19 cellular contexts compared by ENCODE assay signal in the genomic region with DNA sequence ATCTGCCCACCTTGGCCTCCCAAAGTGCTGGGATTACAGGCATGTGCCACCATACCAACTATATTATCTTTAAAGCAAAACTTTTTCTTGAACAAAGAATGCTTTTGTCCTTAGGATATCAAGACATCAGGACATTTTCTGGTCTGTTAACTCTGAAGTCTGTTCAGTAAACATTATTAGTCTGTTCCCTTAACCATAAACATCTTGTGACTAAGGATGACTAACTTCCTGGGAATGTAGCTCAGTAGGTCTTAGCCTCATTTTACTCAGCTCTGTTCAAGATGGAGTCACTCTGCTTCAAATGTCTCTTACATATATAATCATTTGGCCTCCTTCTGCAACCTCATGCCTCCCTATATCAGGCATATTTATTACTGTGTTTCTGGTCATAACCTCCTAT.
DNase-seq lines count a peak whose midpoint lies in the region; ATAC-seq, FAIRE-seq and TF ChIP-seq lines count a peak whose summit lies in the region.
"Had no signal": no experiment of that assay in that cellular context is flagged by ENCODE, and none has a peak within 500 bp of the region (broad histone marks: within the 10 kb centered on the region; RNA-seq: fewer than 3 reads in every experiment).

No MANE protein-coding gene starts in this region.

- no peaks in the 10 kb centered on the region for H3K36me3 Mint-ChIP-seq in astrocyte (ENCODE audit: low read depth, unreplicated experiment)
- H3K36me3 Mint-ChIP-seq: activated naive CD8-positive, alpha-beta T cell treated with anti-CD3 and anti-CD28 coated beads for 36 hours; stimulated activated effector memory CD8-positive, alpha-beta T cell treated with anti-CD3 and anti-CD28 coated beads, Interleukin-12 subunit alpha, Interleukin-12 subunit beta, amount 100 ng/mL, for 72 hours had no signal

- no peak overlapping the region for H3K27ac Mint-ChIP-seq in astrocyte (ENCODE audit: unreplicated experiment)
- H3K27ac Mint-ChIP-seq: activated naive CD8-positive, alpha-beta T cell treated with anti-CD3 and anti-CD28 coated beads for 36 hours; activated T-cell treated with anti-CD3 and anti-CD28 coated beads, Interleukin-2, amount 50 U/mL, for 24 hours; stimulated activated effector memory CD8-positive, alpha-beta T cell treated with anti-CD3 and anti-CD28 coated beads, Interleukin-12 subunit alpha, Interleukin-12 subunit beta, amount 100 ng/mL, for 72 hours had no signal

- no peaks in the 10 kb centered on the region for H3K79me2 ChIP-seq in astrocyte (ENCODE audit: insufficient read depth, low read length)

- H3K4me3 Mint-ChIP-seq in astrocyte (ENCODE audit: unreplicated experiment) = no peak overlapping the region
- H3K4me3 Mint-ChIP-seq: activated naive CD8-positive, alpha-beta T cell treated with anti-CD3 and anti-CD28 coated beads for 36 hours; activated T-cell treated with anti-CD3 and anti-CD28 coated beads, Interleukin-2, amount 50 U/mL, for 24 hours; neural crest cell; stimulated activated effector memory CD8-positive, alpha-beta T cell treated with anti-CD3 and anti-CD28 coated beads, Interleukin-12 subunit alpha, Interleukin-12 subunit beta, amount 100 ng/mL, for 72 hours had no signal

- H3K9ac ChIP-seq in astrocyte (ENCODE audit: low read length) = no peak overlapping the region

- no peak overlapping the region for H3K4me3 ChIP-seq in astrocyte (ENCODE audit: insufficient read depth, low read depth, low read length)
- H3K4me3 ChIP-seq: sigmoid colon had no signal

- no peaks in the 10 kb centered on the region for H3K9me3 ChIP-seq in astrocyte (ENCODE audit: insufficient read depth, low read depth, low read length)
- H3K9me3 ChIP-seq: sigmoid colon had no signal

- H3K27me3 ChIP-seq in astrocyte (ENCODE audit: insufficient read depth, low read length) = no peaks in the 10 kb centered on the region
- H3K27me3 ChIP-seq: sigmoid colon had no signal

- H3K9me3 Mint-ChIP-seq in astrocyte (ENCODE audit: unreplicated experiment) = peaks cover 3% of the 10 kb centered on the region
- H3K9me3 Mint-ChIP-seq: activated T-cell treated with anti-CD3 and anti-CD28 coated beads, Interleukin-2, amount 50 U/mL, for 24 hours had no signal

- no peak overlapping the region for H3K4me2 ChIP-seq in astrocyte (ENCODE audit: low read length)

- peak; percentile 76 for FAIRE-seq in astrocyte (lab: Jason Lieb, UNC)

- ATAC-seq in GM19351 (IDR thresholded peaks at IDR 0.05; ENCODE audit: unreplicated experiment) = no peak
- ATAC-seq: HCT116; stimulated activated effector memory CD8-positive, alpha-beta T cell treated with anti-CD3 and anti-CD28 coated beads, Interleukin-12 subunit alpha, Interleukin-12 subunit beta, amount 100 ng/mL, for 72 hours had no signal

- H3K27ac ChIP-seq in 22Rv1 (peak overlapping the region; percentile 30), astrocyte (ENCODE audit: low read depth, low read length) (no peak overlapping the region)
- H3K27ac ChIP-seq: sigmoid colon had no signal

- peak overlapping the region; percentile 10 for H2AFZ ChIP-seq in astrocyte (ENCODE audit: low read depth, low read length)

- peak; percentile 68 for DNase-seq in HCEC 1CT
- DNase-seq in astrocyte (ENCODE audit: low read depth) = peak; percentile 10
- peak; percentile 53 for DNase-seq in glomerular visceral epithelial cell (ENCODE audit: extremely low spot score)
- DNase-seq in stimulated activated naive CD4-positive, alpha-beta T cell (lab: John Stamatoyannopoulos, UW) = no peak
- DNase-seq in Ammon's horn (ENCODE audit: low spot score) = no peak
- DNase-seq in HuH-7.5 (ENCODE audit: low spot score) = no peak
- DNase-seq: activated CD4-positive, alpha-beta T cell treated with anti-CD3 and anti-CD28 coated beads for 48 hours; activated naive CD8-positive, alpha-beta T cell treated with anti-CD3 and anti-CD28 coated beads for 36 hours; activated T-cell treated with anti-CD3 and anti-CD28 coated beads, Interleukin-2, amount 50 U/mL, for 24 hours; Karpas-422; NCI-H187; NCI-H524; RPMI8226; sigmoid colon had no signal

- H3K36me3 ChIP-seq in astrocyte (ENCODE audit: insufficient read depth, low read length) = no peaks in the 10 kb centered on the region
- H3K36me3 ChIP-seq: sigmoid colon had no signal

- no peaks in the 10 kb centered on the region for H3K27me3 Mint-ChIP-seq in astrocyte (ENCODE audit: low read depth, unreplicated experiment)
- H3K27me3 Mint-ChIP-seq: activated naive CD8-positive, alpha-beta T cell treated with anti-CD3 and anti-CD28 coated beads for 36 hours; activated T-cell treated with anti-CD3 and anti-CD28 coated beads, Interleukin-2, amount 50 U/mL, for 24 hours had no signal

- TF ChIP-seq CTCF in 22Rv1 (IDR thresholded peaks at IDR 0.05) (no peak), astrocyte (IDR thresholded peaks at IDR 0.05; ENCODE audit: insufficient read depth, low read depth, low read length) (no peak)

- no peaks in the 10 kb centered on the region for H3K4me1 ChIP-seq in astrocyte (ENCODE audit: insufficient read depth, low read length)
- H3K4me1 ChIP-seq: sigmoid colon had no signal

- H3K4me1 Mint-ChIP-seq in astrocyte (ENCODE audit: low read depth, unreplicated experiment) = no peaks in the 10 kb centered on the region
- H3K4me1 Mint-ChIP-seq: activated naive CD8-positive, alpha-beta T cell treated with anti-CD3 and anti-CD28 coated beads for 36 hours; neural crest cell; stimulated activated effector memory CD8-positive, alpha-beta T cell treated with anti-CD3 and anti-CD28 coated beads, Interleukin-12 subunit alpha, Interleukin-12 subunit beta, amount 100 ng/mL, for 72 hours had no signal

- no peaks in the 10 kb centered on the region for H4K20me1 ChIP-seq in astrocyte (ENCODE audit: insufficient read depth, low read length)

Comparison
In these comparisons a context has a peak if more than half of its experiments do, and no peak if none do; other contexts are left out.
1. DNase-seq: peak in HCEC 1CT (single experiment), astrocyte (single experiment) and glomerular visceral epithelial cell (single experiment); none in stimulated activated naive CD4-positive, alpha-beta T cell (0 of 6), Ammon's horn (single experiment) and HuH-7.5 (single experiment).